In the genomic region with DNA sequence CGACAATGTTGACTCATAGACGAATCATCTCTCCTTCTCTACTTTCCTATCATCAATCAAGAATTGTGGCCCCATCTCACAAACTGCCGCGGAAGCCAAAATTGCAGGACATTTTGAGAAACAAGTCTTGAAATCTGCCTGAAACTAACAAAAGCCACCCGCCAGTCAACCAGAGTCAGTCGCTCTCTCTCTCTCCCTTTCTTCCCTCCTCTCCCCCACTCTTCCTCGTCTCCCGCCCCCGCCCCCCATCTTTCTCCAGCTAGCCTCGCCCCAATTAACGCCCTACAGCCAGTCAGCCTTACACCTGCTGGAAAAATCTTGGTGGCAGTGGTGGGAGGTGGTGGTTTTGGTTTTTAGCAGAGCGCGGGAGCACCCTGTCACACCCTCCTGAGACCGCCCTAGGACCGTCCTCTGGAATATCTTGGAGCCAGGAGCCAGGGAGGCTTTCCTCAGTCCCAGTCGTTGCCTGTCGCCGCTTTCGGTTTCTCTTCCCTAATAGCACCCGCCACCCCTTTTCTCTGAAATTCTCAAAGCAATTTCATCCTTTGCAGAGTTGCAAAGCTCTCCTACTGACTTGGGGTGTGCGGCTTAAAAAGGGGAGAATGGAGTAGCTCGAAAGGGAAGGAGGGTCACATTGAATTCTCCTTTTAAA, we compare ENCODE assay signal across 8 cellular contexts.
DNase-seq lines count a peak whose midpoint lies in the region; ATAC-seq and TF ChIP-seq lines count a peak whose summit lies in the region.

No MANE protein-coding gene starts in this region.

- intact Hi-C loops in body of pancreas (cut with DNase I) (no loop called here), mucosa of descending colon (cut with DNase I, micrococcal nuclease) (loop anchor here in 1 of 2 donors (10.0 kb wide), 1 partner anchor 1687 kb away; no protein-coding TSS in a partner anchor)

- no peaks in the 10 kb centered on the region for H3K9me3 ChIP-seq in body of pancreas
- H3K9me3 ChIP-seq in mucosa of descending colon, result no peaks in the 10 kb centered on the region

- peak; percentile 30 for ATAC-seq in body of pancreas
- peak; percentile 55 for ATAC-seq in mucosa of descending colon
- ATAC-seq in GM21423 (IDR thresholded peaks at IDR 0.05; ENCODE audit: unreplicated experiment), result no peak

- H3K4me1 Mint-ChIP-seq in IgD-negative memory B cell, result peaks cover 26 to 52% (median 38%) of the 10 kb centered on the region in 3 donors

- peaks cover 3 to 11% (median 4%) of the 10 kb centered on the region in 3 donors for H3K9me3 Mint-ChIP-seq in IgD-negative memory B cell

- H3K27ac Mint-ChIP-seq in IgD-negative memory B cell, result peak overlapping the region in 1 of 3 donors; percentile 58

- H3K27me3 Mint-ChIP-seq in IgD-negative memory B cell, result peaks cover 74% of the 10 kb centered on the region

- WGBS in body of pancreas, 2 donors, result 3 to 5% methylated on average over 22 of the region's 22 CpGs

- TF ChIP-seq CTCF in AG10803 (conservative IDR thresholded peaks at IDR 0.05; ENCODE audit: low read length) (no peak), body of pancreas (IDR thresholded peaks at IDR 0.05) (no peak), mucosa of descending colon (IDR thresholded peaks at IDR 0.05) (no peak)

- no peaks in the 10 kb centered on the region for H3K36me3 Mint-ChIP-seq in IgD-negative memory B cell

- peak overlapping the region; percentile 76 to 89 (median 84) for H3K4me3 Mint-ChIP-seq in IgD-negative memory B cell

- no peak for TF ChIP-seq POLR2A in body of pancreas (IDR thresholded peaks at IDR 0.05)

- H3K4me1 ChIP-seq in body of pancreas (peaks cover 52% of the 10 kb centered on the region), mucosa of descending colon (ENCODE audit: low read depth) (peaks cover 20% of the 10 kb centered on the region)

- H3K36me3 ChIP-seq in body of pancreas (replicated peaks in 1 of 2; ENCODE audit: insufficient read depth in 1 of 2, low read depth in 2 of 2) (no peaks in the 10 kb centered on the region), mucosa of descending colon (ENCODE audit: low read depth) (no peaks in the 10 kb centered on the region)

- peak overlapping the region in 1 of 4 donors; percentile 31 for H3K27ac ChIP-seq in body of pancreas

- H3K4me3 ChIP-seq in AG10803 (ENCODE audit: low read length) (peak overlapping the region; percentile 58), body of pancreas (peak overlapping the region in 1 of 2 donors; percentile 14), mucosa of descending colon (no peak overlapping the region)

- DNase-seq in AG10803 (ENCODE audit: low read depth) (no peak), body of pancreas (peak in 3 of 4 donors; percentile 30 to 35 (median 34)), mucosa of descending colon (peak in 1 of 3 donors; percentile 41), NCI-H82 treated with DMSO at 0.1 percent for 48 hours (lab: John Stamatoyannopoulos, UW; ENCODE audit: unreplicated experiment) (no peak), NCI-H774 (lab: John Stamatoyannopoulos, UW) (no peak)
- no peak for DNase-seq in stimulated activated CD4-positive, alpha-beta T cell treated with anti-CD3 and anti-CD28 coated beads, Interleukin-4, amount 100 ng/mL, for 24 hours

- peaks cover 4 to 32% of the 10 kb centered on the region in 2 donors for H3K27me3 ChIP-seq in body of pancreas

Comparison
In these comparisons a context has a peak if more than half of its experiments do, and no peak if none do; other contexts are left out.
1. DNase-seq: peak in body of pancreas (3 of 4); none in AG10803 (single experiment), NCI-H82 treated with DMSO at 0.1 percent for 48 hours (single experiment), stimulated activated CD4-positive, alpha-beta T cell treated with anti-CD3 and anti-CD28 coated beads, Interleukin-4, amount 100 ng/mL, for 24 hours (single experiment) and NCI-H774 (single experiment).